19 cellular contexts compared by ENCODE assay signal in the genomic region with DNA sequence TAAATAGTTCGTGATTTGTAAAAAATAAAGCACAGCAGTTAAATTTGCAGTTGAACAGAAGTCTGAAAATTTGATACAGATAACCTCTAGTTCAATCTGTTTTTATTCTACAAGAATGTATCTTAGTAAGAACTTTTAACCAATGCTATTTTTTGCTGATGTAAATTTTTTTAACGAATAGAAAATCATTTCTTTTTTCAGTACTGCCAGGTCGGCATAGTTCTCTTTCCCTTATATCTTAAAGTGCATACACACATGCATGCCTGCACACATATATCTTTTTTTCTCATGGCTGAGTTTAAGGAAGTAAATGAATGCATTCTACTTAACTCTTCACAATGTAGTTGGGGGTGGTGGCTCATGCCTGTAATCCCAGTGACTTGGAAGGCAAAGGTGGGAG. TPM values are rescaled to one million over a fixed set of nuclear protein-coding genes. Genes with fewer than 3 reads are reported as not detected.
DNase-seq lines count a peak whose midpoint lies in the region; ATAC-seq and TF ChIP-seq lines count a peak whose summit lies in the region.
"Had no signal": no experiment of that assay in that cellular context is flagged by ENCODE, and none has a peak within 500 bp of the region (broad histone marks: within the 10 kb centered on the region; RNA-seq: fewer than 3 reads in every experiment).

No MANE protein-coding gene starts in this region.

- no peaks in the 10 kb centered on the region for H3K36me3 ChIP-seq in left ventricle myocardium inferior
- no peaks in the 10 kb centered on the region for H3K36me3 ChIP-seq in heart right ventricle
- no peaks in the 10 kb centered on the region for H3K36me3 ChIP-seq in IMR-90 (ENCODE audit: control insufficient read depth, insufficient read depth, low read length)

- H2AK9ac ChIP-seq in IMR-90 (replicated peaks; ENCODE audit: low read depth, low read length, poor library complexity), result no peak overlapping the region

- no peak overlapping the region for H3K4me2 ChIP-seq in IMR-90 (ENCODE audit: low read depth, low read length)

- H4K5ac ChIP-seq in IMR-90 (ENCODE audit: low read depth, low read length), result no peak overlapping the region

- intact Hi-C loops in left ventricle myocardium inferior (cut with micrococcal nuclease) (no loop called here), heart right ventricle (cut with DNase I) (loop anchor here in 1 of 10 donors (10.0 kb wide), 1 partner anchor 99 kb away; the partner anchor contains the start of gene FURIN), IMR-90 (cut with micrococcal nuclease) (no loop called here)
- intact Hi-C loops in activated T-helper 1 cell treated with anti-CD3 and anti-CD28 coated beads, Interleukin-12 subunit alpha, Interleukin-12 subunit beta, Interleukin-2, Interleukin-4 antibody, amounts not matched to agents 30 ng/mL and 10 ng/mL and 1 ng/mL, durations not matched to agents 14 hours and 24 hours and 36 hours (cut with micrococcal nuclease), result no loop called here

- peaks cover 19% of the 10 kb centered on the region for H3K4me1 Mint-ChIP-seq in T-helper 1 cell treated with Interleukin-12 subunit alpha and Interleukin-12 subunit beta and Interleukin-4 antibody, amounts not matched to agents 30 μg/mL and 1 μg/mL, for 36 hours (ENCODE audit: low read depth)
- peaks cover 24% of the 10 kb centered on the region for H3K4me1 Mint-ChIP-seq in activated T-helper 1 cell treated with anti-CD3 and anti-CD28 coated beads, Interleukin-12 subunit alpha, Interleukin-12 subunit beta, Interleukin-2, Interleukin-4 antibody, amounts not matched to agents 30 ng/mL and 10 ng/mL and 1 ng/mL, durations not matched to agents 14 hours and 24 hours and 36 hours (ENCODE audit: low read depth)
- H3K4me1 Mint-ChIP-seq in stimulated activated effector memory CD8-positive, alpha-beta T cell treated with anti-CD3 and anti-CD28 coated beads, Interleukin-12 subunit alpha, Interleukin-12 subunit beta, amount 100 ng/mL, for 72 hours, result no peaks in the 10 kb centered on the region

- no peaks in the 10 kb centered on the region for H3K9me3 Mint-ChIP-seq in T-helper 1 cell treated with Interleukin-12 subunit alpha and Interleukin-12 subunit beta and Interleukin-4 antibody, amounts not matched to agents 30 μg/mL and 1 μg/mL, for 36 hours
- no peaks in the 10 kb centered on the region for H3K9me3 Mint-ChIP-seq in activated T-helper 1 cell treated with anti-CD3 and anti-CD28 coated beads, Interleukin-12 subunit alpha, Interleukin-12 subunit beta, Interleukin-2, Interleukin-4 antibody, amounts not matched to agents 30 ng/mL and 10 ng/mL and 1 ng/mL, durations not matched to agents 14 hours and 24 hours and 36 hours
- no peaks in the 10 kb centered on the region for H3K9me3 Mint-ChIP-seq in stimulated activated effector memory CD8-positive, alpha-beta T cell treated with anti-CD3 and anti-CD28 coated beads, Interleukin-12 subunit alpha, Interleukin-12 subunit beta, amount 100 ng/mL, for 72 hours
- H3K9me3 Mint-ChIP-seq: CD8-positive, alpha-beta T cell had no signal

- no peak overlapping the region for H2BK15ac ChIP-seq in IMR-90 (ENCODE audit: low read depth, low read length)

- in situ Hi-C loops in IMR-90 (cut with MboI; ENCODE audit: low sequenced_read_pairs), result no loop called here

- H4K20me1 ChIP-seq in IMR-90 (ENCODE audit: insufficient read depth, low read length), result no peaks in the 10 kb centered on the region
- H4K20me1 ChIP-seq: BLaER1 treated with 17β-estradiol and CSF1 and Interleukin-3, amounts not matched to agents 10 nM and 100 nM had no signal

- H3K27me3 Mint-ChIP-seq in T-helper 1 cell treated with Interleukin-12 subunit alpha and Interleukin-12 subunit beta and Interleukin-4 antibody, amounts not matched to agents 30 μg/mL and 1 μg/mL, for 36 hours (ENCODE audit: low read depth), result no peaks in the 10 kb centered on the region
- no peaks in the 10 kb centered on the region for H3K27me3 Mint-ChIP-seq in activated T-helper 1 cell treated with anti-CD3 and anti-CD28 coated beads, Interleukin-12 subunit alpha, Interleukin-12 subunit beta, Interleukin-2, Interleukin-4 antibody, amounts not matched to agents 30 ng/mL and 10 ng/mL and 1 ng/mL, durations not matched to agents 14 hours and 24 hours and 36 hours (ENCODE audit: insufficient read depth)
- H3K27me3 Mint-ChIP-seq: B cell had no signal

- no peak overlapping the region for H3K4me3 Mint-ChIP-seq in T-helper 1 cell treated with Interleukin-12 subunit alpha and Interleukin-12 subunit beta and Interleukin-4 antibody, amounts not matched to agents 30 μg/mL and 1 μg/mL, for 36 hours
- no peak overlapping the region for H3K4me3 Mint-ChIP-seq in activated T-helper 1 cell treated with anti-CD3 and anti-CD28 coated beads, Interleukin-12 subunit alpha, Interleukin-12 subunit beta, Interleukin-2, Interleukin-4 antibody, amounts not matched to agents 30 ng/mL and 10 ng/mL and 1 ng/mL, durations not matched to agents 14 hours and 24 hours and 36 hours
- no peak overlapping the region for H3K4me3 Mint-ChIP-seq in stimulated activated effector memory CD8-positive, alpha-beta T cell treated with anti-CD3 and anti-CD28 coated beads, Interleukin-12 subunit alpha, Interleukin-12 subunit beta, amount 100 ng/mL, for 72 hours
- H3K4me3 Mint-ChIP-seq: B cell; CD8-positive, alpha-beta T cell had no signal

- no peak overlapping the region for H3K9ac ChIP-seq in IMR-90 (ENCODE audit: low read depth, low read length)
- H3K9ac ChIP-seq: BLaER1 treated with 17β-estradiol and CSF1 and Interleukin-3, amounts not matched to agents 10 nM and 100 nM; GM23248 had no signal

- no peaks in the 10 kb centered on the region for H3K9me3 ChIP-seq in left ventricle myocardium inferior (replicated peaks)
- no peaks in the 10 kb centered on the region for H3K9me3 ChIP-seq in heart right ventricle
- H3K9me3 ChIP-seq in IMR-90 (ENCODE audit: control insufficient read depth, insufficient read depth, low read length), result no peaks in the 10 kb centered on the region
- H3K9me3 ChIP-seq: BLaER1 treated with 17β-estradiol and CSF1 and Interleukin-3, amounts not matched to agents 10 nM and 100 nM; HAP-1 had no signal

- peaks cover 40% of the 10 kb centered on the region for H3K4me1 ChIP-seq in left ventricle myocardium inferior
- H3K4me1 ChIP-seq in heart right ventricle, result peaks cover 0 to 45% (median 19%) of the 10 kb centered on the region in 9 donors
- peaks cover 2% of the 10 kb centered on the region for H3K4me1 ChIP-seq in IMR-90 (ENCODE audit: control insufficient read depth, insufficient read depth, low read length)
- H3K4me1 ChIP-seq: HAP-1 had no signal

- H2BK120ac ChIP-seq in IMR-90 (ENCODE audit: low read depth, low read length), result no peak overlapping the region

- no peak overlapping the region for H4K8ac ChIP-seq in IMR-90 (ENCODE audit: low read depth in 2 of 2, low read length in 2 of 2)

- H2BK20ac ChIP-seq in IMR-90 (ENCODE audit: low read depth, low read length), result no peak overlapping the region

- no peak overlapping the region for H3K4ac ChIP-seq in IMR-90 (ENCODE audit: low read depth, low read length)

- no peak overlapping the region for H4K91ac ChIP-seq in IMR-90 (ENCODE audit: insufficient read depth, low read depth, low read length)

- H3K18ac ChIP-seq in IMR-90 (ENCODE audit: low read depth, low read length), result no peak overlapping the region

- POLR2A ChIA-PET in IMR-90 (lab: Charles Lee; ENCODE audit: unreplicated experiment), result no interaction called here

- CTCF ChIA-PET in IMR-90 (lab: Yijun Ruan, JAX), result no interaction called here

- no peaks in the 10 kb centered on the region for H3K9me1 ChIP-seq in IMR-90 (ENCODE audit: insufficient read depth, low read length)

- no peak overlapping the region for H2BK5ac ChIP-seq in IMR-90 (ENCODE audit: low read depth, low read length, poor library complexity, severe bottlenecking)

- DNase-seq in T-helper 1 cell (no peak), left ventricle myocardium inferior (no peak), heart right ventricle (no peak), IMR-90 (no peak)
- no peak for DNase-seq in activated T-helper 1 cell treated with anti-CD3 and anti-CD28 coated beads, Interleukin-12 subunit alpha, Interleukin-12 subunit beta, Interleukin-2, Interleukin-4 antibody, amounts not matched to agents 30 ng/mL and 10 ng/mL and 1 ng/mL, durations not matched to agents 14 hours and 24 hours and 36 hours (ENCODE audit: low spot score)
- DNase-seq in stimulated activated effector memory CD8-positive, alpha-beta T cell treated with anti-CD3 and anti-CD28 coated beads, Interleukin-12 subunit alpha, Interleukin-12 subunit beta, amount 100 ng/mL, for 72 hours (ENCODE audit: low spot score in 2 of 2), result no peak
- DNase-seq: 8988T; CD8-positive, alpha-beta T cell; COR-L47; DMS 273 treated with DMSO at 0.1 percent for 48 hours; DMS53; DND-41; GM23248 had no signal

- no peak overlapping the region for H3K23ac ChIP-seq in IMR-90 (ENCODE audit: low read depth, low read length)

- no peaks in the 10 kb centered on the region for H3K79me1 ChIP-seq in IMR-90 (ENCODE audit: low read depth in 1 of 2, low read length in 2 of 2)

- H3K56ac ChIP-seq in IMR-90 (ENCODE audit: extremely low read depth, insufficient read depth, low read length), result no peak overlapping the region

- dilution Hi-C loops in IMR-90 (cut with HindIII; ENCODE audit: low sequenced_read_pairs, unreplicated experiment), result no loop called here

- peak overlapping the region; percentile 13 for H3K27ac Mint-ChIP-seq in T-helper 1 cell treated with Interleukin-12 subunit alpha and Interleukin-12 subunit beta and Interleukin-4 antibody, amounts not matched to agents 30 μg/mL and 1 μg/mL, for 36 hours
- H3K27ac Mint-ChIP-seq in activated T-helper 1 cell treated with anti-CD3 and anti-CD28 coated beads, Interleukin-12 subunit alpha, Interleukin-12 subunit beta, Interleukin-2, Interleukin-4 antibody, amounts not matched to agents 30 ng/mL and 10 ng/mL and 1 ng/mL, durations not matched to agents 14 hours and 24 hours and 36 hours, result peak overlapping the region; percentile 43
- H3K27ac Mint-ChIP-seq in stimulated activated effector memory CD8-positive, alpha-beta T cell treated with anti-CD3 and anti-CD28 coated beads, Interleukin-12 subunit alpha, Interleukin-12 subunit beta, amount 100 ng/mL, for 72 hours, result no peak overlapping the region
- H3K27ac Mint-ChIP-seq: B cell; CD8-positive, alpha-beta T cell had no signal

- no peak for TF ChIP-seq POLR2A in IMR-90 (IDR thresholded peaks at IDR 0.05; ENCODE audit: low read depth, low read length)

- H3K27me3 ChIP-seq in left ventricle myocardium inferior (ENCODE audit: low read depth), result no peaks in the 10 kb centered on the region
- no peaks in the 10 kb centered on the region for H3K27me3 ChIP-seq in heart right ventricle
- no peaks in the 10 kb centered on the region for H3K27me3 ChIP-seq in IMR-90 (ENCODE audit: control insufficient read depth, insufficient read depth, low read length)
- H3K27me3 ChIP-seq: BLaER1 treated with 17β-estradiol and CSF1 and Interleukin-3, amounts not matched to agents 10 nM and 100 nM had no signal

- ATAC-seq in heart right ventricle (no peak), IMR-90 (ENCODE audit: low read depth) (no peak), HG02678 (IDR thresholded peaks at IDR 0.05; ENCODE audit: unreplicated experiment) (no peak)
- ATAC-seq in stimulated activated effector memory CD8-positive, alpha-beta T cell treated with anti-CD3 and anti-CD28 coated beads, Interleukin-12 subunit alpha, Interleukin-12 subunit beta, amount 100 ng/mL, for 72 hours, result no peak
- ATAC-seq: CD8-positive, alpha-beta T cell; GM12878 had no signal

- TF ChIP-seq CTCF in left ventricle myocardium inferior (IDR thresholded peaks at IDR 0.05; ENCODE audit: borderline replicate concordance) (no peak), heart right ventricle (IDR thresholded peaks at IDR 0.05) (no peak), IMR-90 (conservative IDR thresholded peaks at IDR 0.05; ENCODE audit: low read depth, low read length) (no peak)

- no peak overlapping the region for H3K4me3 ChIP-seq in left ventricle myocardium inferior
- no peak overlapping the region for H3K4me3 ChIP-seq in heart right ventricle
- no peak overlapping the region for H3K4me3 ChIP-seq in IMR-90 (ENCODE audit: insufficient read depth, low read depth, low read length)
- H3K4me3 ChIP-seq: BLaER1 treated with 17β-estradiol and CSF1 and Interleukin-3, amounts not matched to agents 10 nM and 100 nM; GM12878; GM23248; HAP-1 had no signal

- H2AK5ac ChIP-seq in IMR-90 (ENCODE audit: low read depth, low read length), result no peak overlapping the region

- no peak for TF ChIP-seq RAD21 in IMR-90 (IDR thresholded peaks at IDR 0.05; ENCODE audit: low read length)

- H3K27ac ChIP-seq in left ventricle myocardium inferior (replicated peaks), result peak overlapping the region; percentile 91
- no peak overlapping the region for H3K27ac ChIP-seq in heart right ventricle
- no peak overlapping the region for H3K27ac ChIP-seq in IMR-90 (ENCODE audit: insufficient read depth, low read length)
- H3K27ac ChIP-seq: BLaER1 treated with 17β-estradiol and CSF1 and Interleukin-3, amounts not matched to agents 10 nM and 100 nM; GM23248 had no signal

- WGBS in heart right ventricle, 2 donors, result 71 to 87% methylated on average over 3 of the region's 3 CpGs
- WGBS in IMR-90 (ENCODE audit: extremely low coverage in 2 of 2, insufficient read length in 1 of 2), 2 experiments, result no CpG with 5 or more reads among the region's 3 CpGs

- H3K36me3 Mint-ChIP-seq in T-helper 1 cell treated with Interleukin-12 subunit alpha and Interleukin-12 subunit beta and Interleukin-4 antibody, amounts not matched to agents 30 μg/mL and 1 μg/mL, for 36 hours (ENCODE audit: low read depth), result peaks cover 59% of the 10 kb centered on the region
- peaks cover 52% of the 10 kb centered on the region for H3K36me3 Mint-ChIP-seq in activated T-helper 1 cell treated with anti-CD3 and anti-CD28 coated beads, Interleukin-12 subunit alpha, Interleukin-12 subunit beta, Interleukin-2, Interleukin-4 antibody, amounts not matched to agents 30 ng/mL and 10 ng/mL and 1 ng/mL, durations not matched to agents 14 hours and 24 hours and 36 hours (ENCODE audit: low read depth)
- H3K36me3 Mint-ChIP-seq in stimulated activated effector memory CD8-positive, alpha-beta T cell treated with anti-CD3 and anti-CD28 coated beads, Interleukin-12 subunit alpha, Interleukin-12 subunit beta, amount 100 ng/mL, for 72 hours, result peaks cover 93% of the 10 kb centered on the region

- no TSS peak for BruUV-seq in IMR-90 (replicated peaks; lab: Mats Ljungman, UMichigan)

- no peak overlapping the region for H3K14ac ChIP-seq in IMR-90 (replicated peaks; ENCODE audit: low read depth, low read length)

- H2AFZ ChIP-seq in IMR-90 (replicated peaks; ENCODE audit: low read length, poor library complexity), result no peak overlapping the region
- H2AFZ ChIP-seq: GM23248 had no signal

RNA-seq across cellular contexts. Expression of gene BLM, which starts 48.3 kb away (rescaled TPM):
- total RNA-seq in left ventricle myocardium inferior (26.2 TPM), heart right ventricle (10 to 100 TPM in 4 of 10 donors, 1 to 10 TPM in 6; 3.5 to 35.0 (median 7.9) TPM), IMR-90 (2012; rRNA removed) (6.5 and 7.2 TPM in 2 replicates)
- polyA plus RNA-seq in heart right ventricle (10 to 100 TPM in 1 of 2 donors, 1 to 10 TPM in 1; 5.8 to 15.4 TPM), IMR-90 (2012; rRNA removed) (2.3 and 2.5 TPM in 2 replicates)
- polyA plus RNA-seq in IMR-90 (2012; cell fraction: cytosol; rRNA removed), result 0.26 and 0.64 TPM in 2 replicates
- polyA plus RNA-seq in IMR-90 (2012; cell fraction: nucleus; rRNA removed; ENCODE audit: low replicate concordance), result 0.27 and 1.7 TPM in 2 replicates
- 64.3 and 65.1 TPM in 2 replicates for total RNA-seq in activated T-helper 1 cell treated with anti-CD3 and anti-CD28 coated beads, Interleukin-12 subunit alpha, Interleukin-12 subunit beta, Interleukin-2, Interleukin-4 antibody, amounts not matched to agents 30 ng/mL and 10 ng/mL and 1 ng/mL, durations not matched to agents 14 hours and 24 hours and 36 hours
